Comparison of ENCODE assay signal across 1 cellular context in genomic region chr19:33062902-33063301, GRCh38.
TF ChIP-seq lines count a peak whose summit lies in the region.

No MANE protein-coding gene starts in this region.

TF ChIP-seq in GM12878, 131 proteins besides CTCF, POLR2A, EP300 and RAD21:
- TF ChIP-seq CHD2 (IDR thresholded peaks at IDR 0.05; ENCODE audit: borderline replicate concordance, low read depth, low read length): no peak
- TF ChIP-seq ELK1 (IDR thresholded peaks at IDR 0.05; ENCODE audit: low read depth, low read length): no peak
- TF ChIP-seq E2F4 (IDR thresholded peaks at IDR 0.05; ENCODE audit: low read depth, low read length): no peak
- TF ChIP-seq POLR2AphosphoS2 (IDR thresholded peaks at IDR 0.05; ENCODE audit: low read depth, low read length): no peak
- no peak for TF ChIP-seq POU2F2 (IDR thresholded peaks at IDR 0.05; ENCODE audit: borderline replicate concordance, low read depth, low read length)
- no peak for TF ChIP-seq HDAC6 (IDR thresholded peaks at IDR 0.05; ENCODE audit: unreplicated experiment)
- TF ChIP-seq ZNF622 (IDR thresholded peaks at IDR 0.05): no peak
- no peak for TF ChIP-seq IRF3 (IDR thresholded peaks at IDR 0.05)
- no peak for TF ChIP-seq MAX (IDR thresholded peaks at IDR 0.05; ENCODE audit: low read depth, low read length)
- TF ChIP-seq SMAD1 (IDR thresholded peaks at IDR 0.05; ENCODE audit: low read depth, partially characterized antibody): no peak
- no peak for TF ChIP-seq CREB1 (IDR thresholded peaks at IDR 0.05; ENCODE audit: low read depth)
- no peak for TF ChIP-seq CEBPB (IDR thresholded peaks at IDR 0.05; ENCODE audit: borderline replicate concordance in 1 of 2, low read depth in 2 of 2, low read length in 2 of 2)
- TF ChIP-seq SIX5 (IDR thresholded peaks at IDR 0.05; ENCODE audit: low read depth, low read length, severe bottlenecking): no peak
- TF ChIP-seq SUPT20H (IDR thresholded peaks at IDR 0.05; ENCODE audit: borderline replicate concordance, control insufficient read depth, low read depth, low read length): no peak
- TF ChIP-seq NR2C2 (IDR thresholded peaks at IDR 0.05; ENCODE audit: borderline replicate concordance, control insufficient read depth, insufficient read length, low read depth): no peak
- no peak for TF ChIP-seq GABPA (IDR thresholded peaks at IDR 0.05; ENCODE audit: low read depth)
- TF ChIP-seq RCOR1 (conservative IDR thresholded peaks at IDR 0.05; ENCODE audit: low read depth, low read length): no peak
- no peak for TF ChIP-seq PAX8 (IDR thresholded peaks at IDR 0.05)
- TF ChIP-seq DPF2 (IDR thresholded peaks at IDR 0.05): no peak
- TF ChIP-seq STAT3 (IDR thresholded peaks at IDR 0.05; ENCODE audit: low read depth, low read length): no peak
